Comparison of ENCODE assay signal across 6 cellular contexts in the genomic region with DNA sequence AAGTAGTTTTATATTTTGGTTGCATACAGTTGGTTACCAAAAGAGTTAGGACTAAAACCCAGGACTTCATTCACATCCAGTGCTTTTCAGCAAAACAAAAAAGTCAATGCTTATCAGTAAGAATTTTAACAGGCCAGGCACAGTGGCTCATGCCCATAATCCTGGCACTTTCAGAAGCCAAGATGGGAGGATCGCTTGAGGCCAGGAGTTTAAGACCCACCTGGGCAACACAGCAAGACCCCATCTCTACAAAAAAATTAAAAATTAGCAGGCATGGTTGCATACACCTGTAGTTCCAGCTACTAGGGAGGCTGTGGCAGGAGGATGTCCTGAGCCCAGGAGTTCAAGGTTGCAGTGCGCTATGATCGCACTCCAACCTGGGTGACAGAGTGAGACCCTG. TPM values are rescaled to one million over a fixed set of nuclear protein-coding genes. Genes with fewer than 3 reads are reported as not detected.
"Had no signal": no experiment of that assay in that cellular context is flagged by ENCODE, and none has a peak within 500 bp of the region (broad histone marks: within the 10 kb centered on the region; RNA-seq: fewer than 3 reads in every experiment).

No MANE protein-coding gene starts in this region.

- H3K4me3 ChIP-seq: GM23338, K562 had no signal

- H3K4me1 Mint-ChIP-seq: GM23338, H9 had no signal

- ATAC-seq: GM23338, HCT116, K562 had no signal

- H3K27ac Mint-ChIP-seq: GM23338, H9 had no signal

- H2AFZ ChIP-seq: GM23338 had no signal

- H3K4me3 Mint-ChIP-seq: GM23338, H9 had no signal

- DNase-seq: H9, IMR-90 had no signal

- H3K4me2 ChIP-seq: GM23338 had no signal

RNA-seq across cellular contexts. Expression of gene AKT3, which starts 47.3 kb away (rescaled TPM):
- total RNA-seq: HT-29 had no signal
